ENCODE assay signal across 14 cellular contexts in genomic region chr2:217995741-217996141, GRCh38. TPM values are rescaled to one million over a fixed set of nuclear protein-coding genes. Genes with fewer than 3 reads are reported as not detected.
DNase-seq lines count a peak whose midpoint lies in the region; ATAC-seq, FAIRE-seq and TF ChIP-seq lines count a peak whose summit lies in the region.
"Had no signal": no experiment of that assay in that cellular context is flagged by ENCODE, and none has a peak within 500 bp of the region (broad histone marks: within the 10 kb centered on the region; RNA-seq: fewer than 3 reads in every experiment).

No MANE protein-coding gene starts in this region.

- peak overlapping the region; percentile 92 for H3K27ac Mint-ChIP-seq in HFFc6
- no peak overlapping the region for H3K27ac Mint-ChIP-seq in activated naive CD4-positive, alpha-beta T cell treated with anti-CD3 and anti-CD28 coated beads, Interleukin-2, amount 50 U/mL, for 72 hours
- H3K27ac Mint-ChIP-seq: T-helper 17 cell had no signal

- DNase-seq in HFFc6 (no peak), H1 (ENCODE audit: low read depth in 1 of 2, low spot score in 2 of 2) (no peak), lung (ENCODE audit: low spot score) (peak; percentile 45), testis (peak; percentile 57), anterior cingulate cortex (lab: John Stamatoyannopoulos, UW) (no peak), NCI-H226 (no peak)
- no peak for DNase-seq in activated naive CD4-positive, alpha-beta T cell treated with anti-CD3 and anti-CD28 coated beads, Interleukin-2, amount 50 U/mL, for 72 hours (ENCODE audit: low spot score in 2 of 2)
- DNase-seq in activated CD4-positive, alpha-beta T cell treated with anti-CD3 and anti-CD28 coated beads, Interleukin-2, amount 50 U/mL, for 48 hours = no peak
- DNase-seq: amygdala, DMS79, kidney glomerular epithelial cell, T-helper 17 cell had no signal

- TF ChIP-seq CTCF in HFFc6 (IDR thresholded peaks at IDR 0.05) (no peak), H1 (IDR thresholded peaks at IDR 0.05; ENCODE audit: control extremely low read depth in 1 of 3, insufficient read depth in 1 of 3, low read depth in 1 of 3, low read length in 3 of 3) (no peak), lung (IDR thresholded peaks at IDR 0.05; ENCODE audit: control extremely low read depth, extremely low read depth) (no peak), testis (IDR thresholded peaks at IDR 0.05) (no peak)

- no peak overlapping the region for H3K14ac ChIP-seq in H1 (ENCODE audit: insufficient read length)

- H3K9me3 ChIP-seq in H1 (ENCODE audit: insufficient read depth in 2 of 2, low read depth in 1 of 2, low read length in 1 of 2) (no peaks in the 10 kb centered on the region), lung (ENCODE audit: control insufficient read depth in 2 of 2, insufficient read depth in 1 of 2, low read length in 1 of 2) (no peaks in the 10 kb centered on the region), testis (no peaks in the 10 kb centered on the region)

- no peak for TF ChIP-seq EP300 in H1 (IDR thresholded peaks at IDR 0.05; ENCODE audit: borderline replicate concordance in 1 of 2, low read depth in 2 of 2, low read length in 2 of 2)

- peaks cover 94% of the 10 kb centered on the region for H3K4me1 Mint-ChIP-seq in HFFc6 (ENCODE audit: low read depth)

- no peaks in the 10 kb centered on the region; the same call in 1 of the 2 replicates for H3K9me3 Mint-ChIP-seq in HFFc6
- no peaks in the 10 kb centered on the region for H3K9me3 Mint-ChIP-seq in activated naive CD4-positive, alpha-beta T cell treated with anti-CD3 and anti-CD28 coated beads, Interleukin-2, amount 50 U/mL, for 72 hours

- no peak overlapping the region for H2AFZ ChIP-seq in H1 (ENCODE audit: low read length)

- no peak for ATAC-seq in lung (ENCODE audit: insufficient read depth, low FRiP score)
- ATAC-seq in activated naive CD4-positive, alpha-beta T cell treated with anti-CD3 and anti-CD28 coated beads, Interleukin-2, amount 50 U/mL, for 72 hours = no peak
- ATAC-seq: T-helper 17 cell had no signal

- 80% methylated on average over 5 of the region's 7 CpGs; no CpG with 5 or more reads in 1 of the 2 experiments for WGBS in H1 (ENCODE audit: extremely low coverage in 1 of 2, insufficient coverage in 1 of 2, insufficient read length in 1 of 2, insufficient replicate concordance in 2 of 2, low coverage in 1 of 2, low lambda C conversion rate in 2 of 2, missing lambda C conversion rate in 1 of 2), 2 experiments
- WGBS in lung, 2 donors = 11 to 15% methylated on average over 7 of the region's 7 CpGs
- WGBS in testis, 2 donors = 41 to 45% methylated on average over 6 to 7 of the region's 7 CpGs

- CTCF ChIA-PET in H1 (lab: Charles Lee; ENCODE audit: partially characterized antibody) = interaction anchor here (0.6 to 22.4 kb wide), 18 partner anchors 8 to 206 kb away, joined by 3 to 480 read pairs (median 4); no protein-coding TSS in a partner anchor

- H2BK5ac ChIP-seq in H1 (ENCODE audit: low read depth, low read length) = no peak overlapping the region

- H4K8ac ChIP-seq in H1 (ENCODE audit: extremely low read depth, insufficient read depth, low read length) = peak overlapping the region; percentile 54

- H3K18ac ChIP-seq in H1 (ENCODE audit: extremely low read depth, low read length) = no peak overlapping the region; the same call in 1 of the 2 replicates

- H3K36me3 ChIP-seq in H1 (ENCODE audit: control insufficient read depth in 2 of 4, insufficient read depth in 4 of 4, low read length in 3 of 4) (no peaks in the 10 kb centered on the region), lung (ENCODE audit: control insufficient read depth in 2 of 2, insufficient read depth in 2 of 2, low read length in 2 of 2) (no peaks in the 10 kb centered on the region), testis (ENCODE audit: low read depth, missing control alignments) (no peaks in the 10 kb centered on the region)

- TF ChIP-seq POLR2A in H1 (IDR thresholded peaks at IDR 0.05; ENCODE audit: control extremely low read depth in 1 of 2, low read depth in 2 of 2, low read length in 2 of 2) (no peak), testis (IDR thresholded peaks at IDR 0.05) (no peak)

- no peak overlapping the region for H2BK120ac ChIP-seq in H1 (replicated peaks; ENCODE audit: low read depth, low read length)

- H4K91ac ChIP-seq in H1 (replicated peaks; ENCODE audit: insufficient read length, low read length) = no peak overlapping the region

- no peaks in the 10 kb centered on the region for H3K79me1 ChIP-seq in H1 (ENCODE audit: low read depth, low read length)

- H3K56ac ChIP-seq in H1 (replicated peaks; ENCODE audit: insufficient read length, low read depth, low read length) = no peak overlapping the region

- H4K5ac ChIP-seq in H1 (ENCODE audit: insufficient read length, low read depth, low read length) = no peak overlapping the region

- no peaks in the 10 kb centered on the region; a peak in 2 of 7 replicates for H3K27me3 ChIP-seq in H1 (replicated peaks in 1 of 4; ENCODE audit: control insufficient read depth in 3 of 4, extremely low read depth in 1 of 4, insufficient read depth in 3 of 4, low read length in 3 of 4)
- H3K27me3 ChIP-seq in lung (ENCODE audit: control insufficient read depth, insufficient read depth) = no peaks in the 10 kb centered on the region
- no peaks in the 10 kb centered on the region for H3K27me3 ChIP-seq in testis

- no peak overlapping the region for H3K4me3 ChIP-seq in H1 (ENCODE audit: extremely low read depth in 1 of 4, insufficient read depth in 2 of 4, low read depth in 3 of 4, low read length in 4 of 4)
- H3K4me3 ChIP-seq in lung = no peak overlapping the region
- no peak overlapping the region for H3K4me3 ChIP-seq in testis

- intact Hi-C loops in testis (cut with DNase I; ENCODE audit: low total_unique reads) = no loop called here

- H3K4ac ChIP-seq in H1 (replicated peaks; ENCODE audit: insufficient read length, low read depth, low read length) = no peak overlapping the region

- H3K23me2 ChIP-seq in H1 (ENCODE audit: low read depth, low read length) = no peaks in the 10 kb centered on the region

- H3K79me2 ChIP-seq in H1 (ENCODE audit: control insufficient read depth in 1 of 2, insufficient read depth in 2 of 2, low read length in 2 of 2) = no peaks in the 10 kb centered on the region

- peaks cover 3% of the 10 kb centered on the region for H3K27me3 Mint-ChIP-seq in HFFc6 (ENCODE audit: insufficient read depth)

- POLR2A ChIA-PET in H1 (lab: Charles Lee; ENCODE audit: partially characterized antibody) = interaction anchor here (0.8 to 3.4 kb wide), 4 partner anchors 9 to 210 kb away, joined by 3 to 11 read pairs (median 6); no protein-coding TSS in a partner anchor

- FAIRE-seq in H1 (lab: Jason Lieb, UNC) = no peak
- FAIRE-seq: GM18507 had no signal

- no peak overlapping the region for H3K23ac ChIP-seq in H1 (ENCODE audit: insufficient read length)

- peak overlapping the region; percentile 81 for H3K4me3 Mint-ChIP-seq in HFFc6
- H3K4me3 Mint-ChIP-seq: T-helper 17 cell had no signal

- H3K4me2 ChIP-seq in H1 (ENCODE audit: insufficient read depth in 1 of 2, low read depth in 2 of 2, low read length in 2 of 2) = no peak overlapping the region

- no peak overlapping the region for H2BK12ac ChIP-seq in H1 (ENCODE audit: low read depth, low read length)

- H2AK5ac ChIP-seq in H1 (ENCODE audit: low read depth, low read length) = no peak overlapping the region

- H3K27ac ChIP-seq in H1 (ENCODE audit: low read depth, low read length) (no peak overlapping the region), lung (ENCODE audit: low read depth in 1 of 2, low read length in 1 of 2) (peak overlapping the region in 1 of 2 donors; percentile 5), testis (peak overlapping the region; percentile 5 to 18)
- H3K27ac ChIP-seq: epithelial cell of prostate had no signal

- H2BK15ac ChIP-seq in H1 (ENCODE audit: low read length) = no peak overlapping the region

- H3K9ac ChIP-seq in H1 (replicated peaks in 1 of 4; ENCODE audit: extremely low read depth in 1 of 4, low read depth in 3 of 4, low read length in 3 of 4) = no peak overlapping the region

- no peak overlapping the region for H2BK20ac ChIP-seq in H1 (ENCODE audit: low read length)

- H3K4me1 ChIP-seq in H1 (replicated peaks in 1 of 4; ENCODE audit: control insufficient read depth in 3 of 4, insufficient read depth in 4 of 4, low read length in 3 of 4) (peaks cover 0 to 13% (median 5%) of the 10 kb centered on the region in 4 experiments; a peak in 4 of 7 replicates), lung (ENCODE audit: control insufficient read depth in 2 of 2, insufficient read depth in 2 of 2, low read length in 2 of 2) (no peaks in the 10 kb centered on the region), testis (peaks cover 41% of the 10 kb centered on the region)

- no peaks in the 10 kb centered on the region for H4K20me1 ChIP-seq in H1 (replicated peaks in 1 of 2; ENCODE audit: control insufficient read depth in 1 of 2, insufficient read depth in 2 of 2, low read length in 2 of 2)

- peaks cover 34% of the 10 kb centered on the region for H3K36me3 Mint-ChIP-seq in HFFc6 (ENCODE audit: low read depth)
- no peaks in the 10 kb centered on the region for H3K36me3 Mint-ChIP-seq in activated naive CD4-positive, alpha-beta T cell treated with anti-CD3 and anti-CD28 coated beads, Interleukin-2, amount 50 U/mL, for 72 hours

- TF ChIP-seq RAD21 in H1 (IDR thresholded peaks at IDR 0.05 in 1 of 2, conservative IDR thresholded peaks at IDR 0.05 in 1 of 2; ENCODE audit: low read depth in 2 of 2, low read length in 2 of 2) = no peak

TF ChIP-seq in H1, 55 proteins besides CTCF, POLR2A, EP300 and RAD21 (continues in another document):
- TF ChIP-seq CHD1 (IDR thresholded peaks at IDR 0.05; ENCODE audit: low read depth, low read length) (no peak), RBBP5 (IDR thresholded peaks at IDR 0.05; ENCODE audit: borderline replicate concordance, low read depth, low read length) (no peak), GABPA (IDR thresholded peaks at IDR 0.05; ENCODE audit: borderline replicate concordance, insufficient read depth, low read length) (no peak)

RNA-seq across cellular contexts. Expression of gene TNS1, which starts 7.1 kb away (rescaled TPM):
- total RNA-seq in HFFc6 (2021; fragmentation: NEBNext Ultra II Directional; extraction: Animal tissue kit (Norgen Biotek cat#: 25700)) = 100 to 1,000 TPM; 113 to 139 (median 126) TPM
- 4.8 and 5.1 TPM in 2 replicates for total RNA-seq in H1 (2021; fragmentation: NEBNext Ultra II Directional; extraction: Animal tissue kit (Norgen Biotek cat#: 25700))
- polyA plus RNA-seq in H1 (2011; rRNA removed) (1.5 and 1.9 TPM in 2 replicates), lung (100 to 1,000 TPM in 1 of 2 donors, 10 to 100 TPM in 1; 67.0 to 108 TPM), testis (ENCODE audit: insufficient read depth, low read depth, low replicate concordance) (75.9 TPM)
- polyA plus RNA-seq in H1 (2011; cell fraction: cytosol; rRNA removed) = 1.3 TPM
- polyA plus RNA-seq in H1 (2011; cell fraction: nucleus; rRNA removed) = 7.3 TPM
- polyA plus RNA-seq in H1 (2012, experiment 1 of 2) = 2.0 to 2.7 TPM (median 2.3 TPM) in 4 replicates
- polyA plus RNA-seq in H1 (2012, experiment 2 of 2) = 1.1 TPM
- 1.9 TPM for polyA plus RNA-seq in H1 (2013, experiment 1 of 2)
- 2.0 TPM for polyA plus RNA-seq in H1 (2013, experiment 2 of 2)
- polyA minus RNA-seq in H1 (2011; rRNA and poly(A)+ RNA removed) = 11.6 and 19.6 TPM in 2 replicates
- 4.1 TPM for polyA minus RNA-seq in H1 (2011; cell fraction: cytosol; rRNA and poly(A)+ RNA removed)
- 15.0 TPM for polyA minus RNA-seq in H1 (2011; cell fraction: nucleus; rRNA and poly(A)+ RNA removed)
- total RNA-seq in lung (100 to 1,000 TPM; 308 to 377 TPM), testis (100 to 1,000 TPM; 227 to 256 TPM)
- 1 to 10 TPM in 1 of 2 donors, under 1 TPM in 1; 0.27 to 5.1 TPM for total RNA-seq in activated naive CD4-positive, alpha-beta T cell treated with anti-CD3 and anti-CD28 coated beads, Interleukin-2, amount 50 U/mL, for 72 hours

Comparison
In these comparisons a context has a peak if more than half of its experiments do, and no peak if none do; other contexts are left out.
1. DNase-seq: peak in lung (single experiment) and testis (single experiment); none in HFFc6 (single experiment), H1 (0 of 2), anterior cingulate cortex (0 of 58), activated naive CD4-positive, alpha-beta T cell treated with anti-CD3 and anti-CD28 coated beads, Interleukin-2, amount 50 U/mL, for 72 hours (0 of 2), NCI-H226 (single experiment) and activated CD4-positive, alpha-beta T cell treated with anti-CD3 and anti-CD28 coated beads, Interleukin-2, amount 50 U/mL, for 48 hours (0 of 2).
2. RNA of gene TNS1, which starts 7.1 kb away (total RNA-seq): 308 to 377 TPM in lung, 227 to 256 TPM in testis and 113 to 139 TPM in HFFc6; 0.27 to 5.1 TPM in activated naive CD4-positive, alpha-beta T cell treated with anti-CD3 and anti-CD28 coated beads, Interleukin-2, amount 50 U/mL, for 72 hours and 4.8 to 5.1 TPM in H1; every median in the first group is over 10 times any median in the second.